ENCODE assay signal across 24 cellular contexts in the genomic region with DNA sequence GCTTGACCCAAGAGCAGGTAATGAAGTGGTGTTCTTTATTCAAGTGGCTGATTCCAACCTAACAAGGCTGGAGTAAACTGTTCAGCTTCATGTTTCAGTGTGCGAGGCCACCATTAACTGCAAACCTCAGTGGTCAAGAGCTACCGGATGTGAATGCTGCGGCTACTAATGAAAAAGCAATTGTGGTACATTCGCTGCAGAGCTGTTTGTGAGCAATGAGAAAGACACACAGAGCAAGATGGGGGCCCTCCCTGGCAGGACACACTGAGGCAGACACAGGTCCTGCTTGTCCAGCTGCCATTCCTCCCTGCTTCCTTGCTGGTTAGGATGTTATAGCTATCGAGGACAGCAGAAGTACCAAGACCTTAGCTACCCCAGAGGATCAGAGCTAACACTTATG. TPM values are rescaled to one million over a fixed set of nuclear protein-coding genes. Genes with fewer than 3 reads are reported as not detected.
DNase-seq lines count a peak whose midpoint lies in the region; ATAC-seq, FAIRE-seq and TF ChIP-seq lines count a peak whose summit lies in the region.
"Had no signal": no experiment of that assay in that cellular context is flagged by ENCODE, and none has a peak within 500 bp of the region (broad histone marks: within the 10 kb centered on the region; RNA-seq: fewer than 3 reads in every experiment).

No MANE protein-coding gene starts in this region.

- POLR2A ChIA-PET in GM12878 (lab: Charles Lee): interaction anchor here (1.9 kb wide), 1 partner anchor 22 kb away, joined by 5 read pairs; no protein-coding TSS in a partner anchor

- no peak for TF ChIP-seq RAD21 in GM12878 (IDR thresholded peaks at IDR 0.05; ENCODE audit: insufficient read depth, low read depth, low read length)

- TF ChIP-seq EP300 in GM12878 (IDR thresholded peaks at IDR 0.05; ENCODE audit: borderline replicate concordance in 1 of 2, control insufficient read depth in 1 of 2, low read depth in 2 of 2, low read length in 2 of 2): no peak

- no peak for TF ChIP-seq POLR2A in GM12878 (IDR thresholded peaks at IDR 0.05; ENCODE audit: low read depth, low read length)

- no peaks in the 10 kb centered on the region for H4K20me1 ChIP-seq in GM12878 (ENCODE audit: control insufficient read depth, insufficient read depth)

- no peaks in the 10 kb centered on the region for H3K79me2 ChIP-seq in GM12878 (ENCODE audit: control insufficient read depth, insufficient read depth, low read length)

- no peak for ATAC-seq in GM12878
- ATAC-seq in upper lobe of right lung: no peak
- ATAC-seq in GM18502 (IDR thresholded peaks at IDR 0.05; ENCODE audit: poor library complexity, unreplicated experiment): no peak
- ATAC-seq: PC-3, SK-N-SH treated with all-trans-retinoic acid at 6 μM for 48 hours had no signal

- RAD21 ChIA-PET in GM12878 (lab: Charles Lee; ENCODE audit: unreplicated experiment): interaction anchor here (0.7 to 3.3 kb wide), 10 partner anchors 10 to 608 kb away, joined by 3 to 22 read pairs (median 4); a partner anchor contains a TSS

- intact Hi-C loops in GM12878 (cut with micrococcal nuclease; ENCODE audit: unreplicated experiment) (loop anchor here (5.0 to 10.0 kb wide), 4 partner anchors 91 to 281 kb away; no protein-coding TSS in a partner anchor), upper lobe of right lung (cut with DNase I) (no loop called here)

- no peak for FAIRE-seq in GM12878 (lab: Jason Lieb, UNC)
- FAIRE-seq: G401.6, GM12892, GM19239, H54 had no signal

- SMC1A ChIA-PET in GM12878 (lab: Charles Lee; ENCODE audit: uncharacterized antibody, unreplicated experiment): interaction anchor here (0.6 to 6.3 kb wide), 16 partner anchors 9 to 357 kb away, joined by 3 to 37 read pairs (median 4); no protein-coding TSS in a partner anchor

- DNase-seq in NCI-H510A treated with DMSO at 0.1 percent for 48 hours (lab: John Stamatoyannopoulos, UW): peak; percentile 23
- DNase-seq in NCI-H510A (lab: John Stamatoyannopoulos, UW): no peak
- DNase-seq in EH (ENCODE audit: low read depth): peak; percentile 31
- no peak for DNase-seq in GM12878 (ENCODE audit: low read depth, low spot score)
- peak; percentile 3 for DNase-seq in upper lobe of right lung
- no peak for DNase-seq in GM20000 (ENCODE audit: low spot score)
- DNase-seq: Calu3, Karpas-422, NCI-H1092, NCI-H1417 treated with DMSO at 0.1 percent for 48 hours, NCI-H187, NCI-H2171 treated with DMSO at 0.1 percent for 48 hours, NCI-H345, NCI-H524 treated with DMSO at 0.1 percent for 48 hours, NCI-H774, PC-3 had no signal

- in situ Hi-C loops in GM12878 (cut with MboI): loop anchor here (5.0 to 10.0 kb wide), 2 partner anchors 359 to 521 kb away; no protein-coding TSS in a partner anchor

- no peaks in the 10 kb centered on the region for H3K4me1 ChIP-seq in GM12878 (ENCODE audit: control insufficient read depth, insufficient read depth, low read length)
- no peaks in the 10 kb centered on the region for H3K4me1 ChIP-seq in upper lobe of right lung

- BruUV-seq in GM12878 (replicated peaks; lab: Mats Ljungman, UMichigan): no TSS peak

- H3K4me2 ChIP-seq in GM12878 (ENCODE audit: control insufficient read depth, insufficient read depth): no peak overlapping the region

- H3K27ac ChIP-seq in GM12878 (ENCODE audit: control insufficient read depth, insufficient read depth) (no peak overlapping the region), upper lobe of right lung (no peak overlapping the region)
- H3K27ac ChIP-seq: 22Rv1, HL-60 had no signal

- H3K27me3 ChIP-seq in GM12878 (replicated peaks in 1 of 2; ENCODE audit: control insufficient read depth in 2 of 2, insufficient read depth in 2 of 2, low read length in 1 of 2) (0 out of 4 replicates have a peak, but pooled peaks cover 0 to 1% of the 10 kb centered on the region in 2 experiments), upper lobe of right lung (peaks cover 4% of the 10 kb centered on the region)

- H3K4me3 ChIP-seq in GM12878: no peak overlapping the region
- H3K4me3 ChIP-seq in upper lobe of right lung: no peak overlapping the region

- H2AFZ ChIP-seq in GM12878 (ENCODE audit: control insufficient read depth, low read depth, low read length): no peak overlapping the region

- H3K36me3 ChIP-seq in GM12878 (ENCODE audit: control insufficient read depth in 2 of 2, insufficient read depth in 2 of 2, low read length in 1 of 2) (no peaks in the 10 kb centered on the region), upper lobe of right lung (no peaks in the 10 kb centered on the region)

- TF ChIP-seq CTCF in GM12878 (IDR thresholded peaks at IDR 0.05 in 2 of 3, conservative IDR thresholded peaks at IDR 0.05 in 1 of 3; ENCODE audit: control insufficient read depth in 2 of 3, extremely low read depth in 1 of 3, insufficient read depth in 1 of 3, low read depth in 3 of 3, low read length in 3 of 3): no peak
- TF ChIP-seq CTCF in upper lobe of right lung (IDR thresholded peaks at IDR 0.05): no peak
- TF ChIP-seq CTCF in GM20000 (IDR thresholded peaks at IDR 0.05; ENCODE audit: extremely low read depth, missing control alignments): no peak

- WGBS in GM12878 (ENCODE audit: insufficient coverage, insufficient replicate concordance, low lambda C conversion rate, missing lambda C conversion rate): 58% methylated on average over 5 of the region's 5 CpGs

- CTCF ChIA-PET in GM12878 (lab: Yijun Ruan, JAX): interaction anchor here (0.5 to 4.4 kb wide), 30 partner anchors 10 to 764 kb away, joined by 3 to 64 read pairs (median 6); a partner anchor contains a TSS

- H3K9ac ChIP-seq in GM12878 (ENCODE audit: control insufficient read depth, insufficient read depth, low read length): no peak overlapping the region

- H3K9me3 ChIP-seq in GM12878 (replicated peaks; ENCODE audit: control insufficient read depth, insufficient read depth, low read length) (no peaks in the 10 kb centered on the region), upper lobe of right lung (no peaks in the 10 kb centered on the region)

TF ChIP-seq in GM12878, 131 proteins besides CTCF, POLR2A, EP300 and RAD21:
- TF ChIP-seq GATAD2B (conservative IDR thresholded peaks at IDR 0.05; ENCODE audit: low read depth): no peak
- TF ChIP-seq RUNX3 (IDR thresholded peaks at IDR 0.05; ENCODE audit: low read length): peak; percentile 45; the same call in 1 of the 2 replicates
- no peak for TF ChIP-seq KDM1A (IDR thresholded peaks at IDR 0.05; ENCODE audit: borderline replicate concordance)

RNA-seq across cellular contexts. Expression of a gene that starts 26.1 kb away (rescaled TPM):
- total RNA-seq in GM12878 (2013; cell fraction: nucleolus; rRNA removed): 15.0 and 17.3 TPM in 2 replicates
- 31.9 and 38.5 TPM in 2 replicates for total RNA-seq in GM12878 (2014; rRNA removed)
- 62.1 and 62.6 TPM in 2 replicates for total RNA-seq in GM12878 (2014; rRNA removed; fragmentation: Illumina TruSeq; extraction: Trizol)
- total RNA-seq in GM12878 (2021): 29.2 and 30.0 TPM in 2 replicates
- 34.2 TPM for polyA plus RNA-seq in GM12878 (2011; ENCODE audit: low read depth)
- 49.2 and 80.1 TPM in 2 replicates for polyA plus RNA-seq in GM12878 (2011; rRNA removed)
- polyA plus RNA-seq in GM12878 (2011; cell fraction: cytosol; rRNA removed): 12.1 and 13.2 TPM in 2 replicates
- polyA plus RNA-seq in GM12878 (2011; cell fraction: nucleus; rRNA removed): 12.5 and 12.6 TPM in 2 replicates
- polyA plus RNA-seq in GM12878 (2012): 68.3 and 73.1 TPM in 2 replicates
- polyA plus RNA-seq in GM12878 (2014; fragmentation: Illumina TruSeq; extraction: Trizol): 70.5 and 76.8 TPM in 2 replicates
- polyA plus RNA-seq in GM12878 (2014; fragmentation: Nextera tagmentation; extraction: Ambion mirVana): 10 to 100 TPM; 20.3 to 31.3 TPM
- 32.9 and 38.0 TPM in 2 replicates for polyA plus RNA-seq in GM12878 (2014; rRNA removed)
- polyA plus RNA-seq in GM12878 (2016; fragmentation: Nextera tagmentation; extraction: Ambion mirVana): 10 to 100 TPM; 34.8 to 35.8 TPM
- 8.5 and 10.7 TPM in 2 replicates for polyA minus RNA-seq in GM12878 (2011; rRNA and poly(A)+ RNA removed)
- polyA minus RNA-seq in GM12878 (2011; cell fraction: cytosol; rRNA and poly(A)+ RNA removed): 3.2 and 5.9 TPM in 2 replicates
- 6.4 and 12.8 TPM in 2 replicates for polyA minus RNA-seq in GM12878 (2011; cell fraction: nucleus; rRNA and poly(A)+ RNA removed)
- total RNA-seq in upper lobe of right lung: 38.8 TPM

RNA-seq across cellular contexts. Expression of a gene that starts 41.1 kb away (rescaled TPM):
- 479 and 538 TPM in 2 replicates for total RNA-seq in GM12878 (2013; cell fraction: nucleolus; rRNA removed)
- total RNA-seq in GM12878 (2014; rRNA removed) (72.1 and 84.6 TPM in 2 replicates), GM12878 (2014; rRNA removed; fragmentation: Illumina TruSeq; extraction: Trizol) (114 and 115 TPM in 2 replicates), GM12878 (2021) (67.4 and 78.2 TPM in 2 replicates), upper lobe of right lung (155 TPM)
- polyA plus RNA-seq in GM12878 (2011; ENCODE audit: low read depth): 90.1 TPM
- polyA plus RNA-seq in GM12878 (2011; rRNA removed) (128 and 232 TPM in 2 replicates), GM12878 (2014; fragmentation: Illumina TruSeq; extraction: Trizol) (88.5 and 118 TPM in 2 replicates), GM12878 (2014; fragmentation: Nextera tagmentation; extraction: Ambion mirVana) (10 to 100 TPM; 23.5 to 48.3 TPM), GM12878 (2014; rRNA removed) (103 and 125 TPM in 2 replicates), GM12878 (2016; fragmentation: Nextera tagmentation; extraction: Ambion mirVana) (10 to 100 TPM; 91.5 to 99.1 TPM)
- polyA plus RNA-seq in GM12878 (2011; cell fraction: cytosol; rRNA removed): 69.9 and 105 TPM in 2 replicates
- 436 and 505 TPM in 2 replicates for polyA plus RNA-seq in GM12878 (2011; cell fraction: nucleus; rRNA removed)
- polyA plus RNA-seq in GM12878 (2012): 121 and 150 TPM in 2 replicates
- 72.9 and 96.0 TPM in 2 replicates for polyA minus RNA-seq in GM12878 (2011; rRNA and poly(A)+ RNA removed)
- polyA minus RNA-seq in GM12878 (2011; cell fraction: cytosol; rRNA and poly(A)+ RNA removed): 36.5 and 49.1 TPM in 2 replicates
- polyA minus RNA-seq in GM12878 (2011; cell fraction: nucleus; rRNA and poly(A)+ RNA removed): 150 and 177 TPM in 2 replicates

Comparison
In these comparisons a context has a peak if more than half of its experiments do, and no peak if none do; other contexts are left out.
1. DNase-seq: peak in NCI-H510A treated with DMSO at 0.1 percent for 48 hours (single experiment), EH (single experiment) and upper lobe of right lung (single experiment); none in NCI-H510A (single experiment), GM12878 (single experiment) and GM20000 (single experiment).